ENCODE assay signal across 8 cellular contexts in the genomic region with DNA sequence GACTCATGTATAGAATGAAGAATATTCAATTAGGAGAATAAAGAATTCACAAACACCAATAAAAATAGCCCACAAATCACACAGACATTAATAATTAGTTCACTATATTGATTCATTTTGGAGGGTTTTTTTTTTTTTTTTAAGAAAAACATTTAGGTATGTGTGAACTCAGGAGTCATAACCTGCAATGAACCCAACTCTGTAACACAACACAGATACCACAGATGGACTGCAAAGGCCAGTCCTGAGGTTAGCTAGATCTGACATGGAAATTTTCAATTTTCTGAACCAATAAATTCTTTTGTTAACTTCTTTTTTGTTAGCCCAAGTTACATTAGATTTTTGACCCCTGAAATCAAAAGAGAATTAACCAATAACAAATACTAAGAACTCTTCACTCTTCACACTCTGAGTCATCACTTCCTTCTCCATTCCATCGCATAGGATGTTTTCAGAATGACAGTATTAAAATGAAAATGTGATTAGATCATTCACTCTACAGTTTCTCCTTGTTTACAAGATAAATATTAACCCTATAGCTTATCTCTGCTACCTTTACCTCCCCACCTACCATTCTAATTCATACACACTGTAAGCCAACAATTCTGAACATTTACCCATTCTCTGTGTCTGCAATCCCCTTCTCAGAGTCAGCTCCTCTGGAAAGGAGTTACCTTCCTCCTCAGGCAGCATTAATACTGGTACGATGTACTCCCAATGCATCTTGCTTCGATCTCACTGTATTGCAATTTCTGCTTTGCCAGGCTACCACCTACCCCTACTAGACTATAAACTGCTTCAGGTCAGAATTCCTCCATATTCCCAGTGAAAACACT.
DNase-seq lines count a peak whose midpoint lies in the region; ATAC-seq and TF ChIP-seq lines count a peak whose summit lies in the region.

No MANE protein-coding gene starts in this region.

- no peaks in the 10 kb centered on the region for H3K9me3 ChIP-seq in HEK293 (ENCODE audit: control insufficient read depth, insufficient read depth, low read depth, low read length)
- H3K9me3 ChIP-seq in left lung: no peaks in the 10 kb centered on the region

- TF ChIP-seq CTCF in HEK293 (tag by site-specific recombination; IDR thresholded peaks at IDR 0.05) (no peak), left lung (IDR thresholded peaks at IDR 0.05) (no peak)

- CTCF ChIA-PET in HEK293 (lab: Yijun Ruan, JAX): interaction anchor here (0.6 to 0.7 kb wide), 2 partner anchors 213 to 435 kb away, joined by 3 read pairs; no protein-coding TSS in a partner anchor

- no peak overlapping the region for H3K27ac ChIP-seq in HEK293 (ENCODE audit: extremely low read depth, low read depth, low read length)
- no peak overlapping the region for H3K27ac ChIP-seq in left lung

- POLR2A ChIA-PET in HEK293 (lab: Yijun Ruan, JAX): no interaction called here

- no peaks in the 10 kb centered on the region for H3K27me3 ChIP-seq in left lung

- H3K36me3 ChIP-seq in HEK293 (ENCODE audit: control insufficient read depth in 2 of 2, insufficient read depth in 1 of 2, low read length in 2 of 2) (no peaks in the 10 kb centered on the region), left lung (no peaks in the 10 kb centered on the region)

- DNase-seq in NCI-H226 (peak; percentile 68), hepatic stellate cell (ENCODE audit: low spot score) (peak; percentile 11), COR-L47 (lab: John Stamatoyannopoulos, UW) (no peak), left lung (no peak), anterior cingulate cortex (lab: John Stamatoyannopoulos, UW) (no peak)
- no peak for DNase-seq in central memory CD4-positive, alpha-beta T cell

- peak; percentile 91 for ATAC-seq in GM18505 (IDR thresholded peaks at IDR 0.05; ENCODE audit: unreplicated experiment)
- no peak for ATAC-seq in left lung

- intact Hi-C loops in left lung (cut with DNase I): no loop called here

- H3K4me3 ChIP-seq in HEK293 (ENCODE audit: low read depth, low read length): no peak overlapping the region
- H3K4me3 ChIP-seq in left lung: no peak overlapping the region

- TF ChIP-seq POLR2A in GM18505 (IDR thresholded peaks at IDR 0.05; ENCODE audit: borderline replicate concordance, extremely low read depth, insufficient read depth, insufficient read length): no peak

- H3K4me1 ChIP-seq in HEK293 (ENCODE audit: control insufficient read depth, insufficient read depth, low read length) (no peaks in the 10 kb centered on the region), left lung (no peaks in the 10 kb centered on the region)

TF ChIP-seq in HEK293, 187 proteins besides CTCF, POLR2A, EP300 and RAD21:
- TF ChIP-seq, protein P1, sequence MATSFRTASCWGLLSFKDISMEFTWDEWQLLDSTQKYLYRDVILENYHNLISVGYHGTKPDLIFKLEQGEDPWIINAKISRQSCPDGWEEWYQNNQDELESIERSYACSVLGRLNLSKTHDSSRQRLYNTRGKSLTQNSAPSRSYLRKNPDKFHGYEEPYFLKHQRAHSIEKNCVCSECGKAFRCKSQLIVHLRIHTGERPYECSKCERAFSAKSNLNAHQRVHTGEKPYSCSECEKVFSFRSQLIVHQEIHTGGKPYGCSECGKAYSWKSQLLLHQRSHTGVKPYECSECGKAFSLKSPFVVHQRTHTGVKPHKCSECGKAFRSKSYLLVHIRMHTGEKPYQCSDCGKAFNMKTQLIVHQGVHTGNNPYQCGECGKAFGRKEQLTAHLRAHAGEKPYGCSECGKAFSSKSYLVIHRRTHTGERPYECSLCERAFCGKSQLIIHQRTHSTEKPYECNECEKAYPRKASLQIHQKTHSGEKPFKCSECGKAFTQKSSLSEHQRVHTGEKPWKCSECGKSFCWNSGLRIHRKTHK (tag by site-specific recombination; IDR thresholded peaks at IDR 0.05): no peak
- TF ChIP-seq, protein P2, sequence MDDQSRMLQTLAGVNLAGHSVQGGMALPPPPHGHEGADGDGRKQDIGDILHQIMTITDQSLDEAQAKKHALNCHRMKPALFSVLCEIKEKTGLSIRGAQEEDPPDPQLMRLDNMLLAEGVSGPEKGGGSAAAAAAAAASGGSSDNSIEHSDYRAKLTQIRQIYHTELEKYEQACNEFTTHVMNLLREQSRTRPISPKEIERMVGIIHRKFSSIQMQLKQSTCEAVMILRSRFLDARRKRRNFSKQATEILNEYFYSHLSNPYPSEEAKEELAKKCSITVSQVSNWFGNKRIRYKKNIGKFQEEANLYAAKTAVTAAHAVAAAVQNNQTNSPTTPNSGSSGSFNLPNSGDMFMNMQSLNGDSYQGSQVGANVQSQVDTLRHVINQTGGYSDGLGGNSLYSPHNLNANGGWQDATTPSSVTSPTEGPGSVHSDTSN (CRISPR knock-in tag; IDR thresholded peaks at IDR 0.05): no peak
- TF ChIP-seq ZNF571 (tag by site-specific recombination; IDR thresholded peaks at IDR 0.05) (no peak), ZEB2 (tag by site-specific recombination; IDR thresholded peaks at IDR 0.05) (0 out of 2 replicates have a peak, but pooled peaks have one; percentile 26), ZBTB17 (tag by site-specific recombination; IDR thresholded peaks at IDR 0.05) (peak; percentile 12; the same call in 1 of the 2 replicates)
- TF ChIP-seq, protein P3, sequence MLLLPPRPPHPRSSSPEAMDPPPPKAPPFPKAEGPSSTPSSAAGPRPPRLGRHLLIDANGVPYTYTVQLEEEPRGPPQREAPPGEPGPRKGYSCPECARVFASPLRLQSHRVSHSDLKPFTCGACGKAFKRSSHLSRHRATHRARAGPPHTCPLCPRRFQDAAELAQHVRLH (tag by site-specific recombination; IDR thresholded peaks at IDR 0.05): 0 out of 2 replicates have a peak, but pooled peaks have one; percentile 17

Comparison
In these comparisons a context has a peak if more than half of its experiments do, and no peak if none do; other contexts are left out.
1. DNase-seq: peak in NCI-H226 (single experiment) and hepatic stellate cell (single experiment); none in COR-L47 (single experiment), left lung (0 of 2), anterior cingulate cortex (0 of 58) and central memory CD4-positive, alpha-beta T cell (single experiment).